Comparison of ENCODE assay signal across 15 cellular contexts in the genomic region with DNA sequence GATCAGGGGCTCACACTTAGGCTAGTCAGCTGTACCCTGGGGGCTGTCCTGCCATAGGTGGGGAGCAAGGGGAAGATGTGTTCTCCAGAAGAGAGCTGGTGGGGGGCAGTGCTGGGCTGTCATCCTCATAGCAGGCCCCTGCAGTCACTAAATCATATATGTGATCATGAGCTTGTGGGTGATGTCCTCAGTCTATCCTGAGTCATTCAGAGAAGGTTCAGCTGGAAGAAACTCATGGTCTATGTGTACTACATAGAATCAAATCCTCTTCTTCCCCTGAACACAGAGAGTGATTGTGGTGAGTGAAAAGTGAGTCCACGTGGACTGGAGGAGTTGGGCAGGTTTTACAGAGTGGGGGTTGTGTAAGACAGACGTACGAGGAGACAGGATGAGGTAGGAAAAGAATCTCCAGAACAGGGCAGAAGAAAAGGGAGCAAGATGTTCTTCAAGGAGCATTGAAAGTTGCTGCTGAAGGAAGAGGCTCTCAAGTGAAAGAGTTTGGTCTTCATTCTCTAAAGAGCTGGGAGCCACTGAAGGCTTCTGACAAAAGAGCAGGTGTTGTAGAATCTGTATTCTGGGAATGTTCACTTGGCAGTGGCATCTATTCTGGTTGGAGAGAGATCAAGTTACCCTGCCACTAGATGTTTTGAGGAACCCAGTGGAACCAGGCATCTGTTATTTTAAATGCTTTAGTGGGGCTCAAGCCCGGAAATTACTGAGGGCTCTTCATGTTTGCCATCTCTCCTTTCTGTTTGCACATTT.
A peak's percentile ranks its signal among the peaks of the same experiment; 100 is the strongest.
DNase-seq lines count a peak whose midpoint lies in the region; ATAC-seq and TF ChIP-seq lines count a peak whose summit lies in the region.
"Had no signal": no experiment of that assay in that cellular context is flagged by ENCODE, and none has a peak within 500 bp of the region (broad histone marks: within the 10 kb centered on the region; RNA-seq: fewer than 3 reads in every experiment).

No MANE protein-coding gene starts in this region.

- TF ChIP-seq CTCF in Caco-2 (IDR thresholded peaks at IDR 0.05; ENCODE audit: insufficient read depth in 1 of 2, low read depth in 1 of 2, low read length in 1 of 2, severe bottlenecking in 1 of 2, unreplicated experiment in 1 of 2) (no peak), left lung (IDR thresholded peaks at IDR 0.05) (no peak)

- peaks cover 6% of the 10 kb centered on the region; the same call in 1 of the 2 replicates for H3K4me1 ChIP-seq in Caco-2
- peaks cover 0 to 11% of the 10 kb centered on the region in 2 donors for H3K4me1 ChIP-seq in left lung
- H3K4me1 ChIP-seq: transverse colon had no signal

- H3K9me3 ChIP-seq in Caco-2: no peaks in the 10 kb centered on the region
- H3K9me3 ChIP-seq in left lung: no peaks in the 10 kb centered on the region
- H3K9me3 ChIP-seq: transverse colon had no signal

- no peak overlapping the region for H3K27ac ChIP-seq in left lung
- H3K27ac ChIP-seq: GM23248, transverse colon had no signal

- H3K36me3 Mint-ChIP-seq in Caco-2 (ENCODE audit: insufficient read depth, unreplicated experiment): peaks cover 71% of the 10 kb centered on the region

- H3K4me3 ChIP-seq in Caco-2 (ENCODE audit: low read depth, low read length) (no peak overlapping the region), left lung (no peak overlapping the region)
- H3K4me3 ChIP-seq: GM23248, transverse colon had no signal

- DNase-seq in Caco-2 (no peak), NCI-H1092 treated with DMSO at 0.1 percent for 48 hours (lab: John Stamatoyannopoulos, UW) (peak; percentile 72), SHP77 (lab: John Stamatoyannopoulos, UW) (peak; percentile 55 to 57), left lung (no peak)
- no peak for DNase-seq in activated CD4-positive, CD25-positive, alpha-beta regulatory T cell treated with anti-CD3 and anti-CD28 coated beads, Interleukin-2, amount 50 U/mL, for 72 hours
- DNase-seq: activated CD4-positive, alpha-beta T cell treated with anti-CD3 and anti-CD28 coated beads, Interleukin-2, amount 50 U/mL, for 48 hours; activated naive CD4-positive, alpha-beta T cell treated with Interleukin-2 at 50 U/mL for 16 hours; DND-41; GM23248; NCI-H1436; stimulated activated naive B cell treated with anti-CD40 and anti-IgM and Interleukin-4, amounts not matched to agents 10 μg/mL and 1 μg/mL and 100 μg/mL, for 72 hours; transverse colon had no signal

- H3K9me3 Mint-ChIP-seq in Caco-2 (ENCODE audit: unreplicated experiment): no peaks in the 10 kb centered on the region
- H3K9me3 Mint-ChIP-seq: stimulated activated naive B cell treated with anti-CD40 and anti-IgM and Interleukin-4, amounts not matched to agents 10 μg/mL and 1 μg/mL and 100 μg/mL, for 72 hours had no signal

- ATAC-seq in left lung (peak; percentile 24), GM18498 (IDR thresholded peaks at IDR 0.05; ENCODE audit: unreplicated experiment) (no peak), HG02981 (IDR thresholded peaks at IDR 0.05; ENCODE audit: unreplicated experiment) (no peak), HG03457 (IDR thresholded peaks at IDR 0.05; ENCODE audit: unreplicated experiment) (no peak)
- ATAC-seq: stimulated activated naive B cell treated with anti-CD40 and anti-IgM and Interleukin-4, amounts not matched to agents 10 μg/mL and 1 μg/mL and 100 μg/mL, for 72 hours had no signal

- H3K27me3 ChIP-seq in Caco-2 (replicated peaks; ENCODE audit: control insufficient read depth, insufficient read depth, low read length) (no peaks in the 10 kb centered on the region), left lung (no peaks in the 10 kb centered on the region)
- H3K27me3 ChIP-seq: transverse colon had no signal

- POLR2A ChIA-PET in Caco-2 (lab: Charles Lee): no interaction called here

- H3K36me3 ChIP-seq in Caco-2 (ENCODE audit: control insufficient read depth, insufficient read depth, low read length): peaks cover 3% of the 10 kb centered on the region
- H3K36me3 ChIP-seq in left lung: no peaks in the 10 kb centered on the region
- H3K36me3 ChIP-seq: transverse colon had no signal

- H3K27ac Mint-ChIP-seq in Caco-2 (ENCODE audit: unreplicated experiment): peak overlapping the region; percentile 2
- H3K27ac Mint-ChIP-seq: stimulated activated naive B cell treated with anti-CD40 and anti-IgM and Interleukin-4, amounts not matched to agents 10 μg/mL and 1 μg/mL and 100 μg/mL, for 72 hours had no signal

- no TSS peak for BruUV-seq in Caco-2 (replicated peaks; lab: Mats Ljungman, UMichigan)

- H3K4me1 Mint-ChIP-seq in Caco-2 (ENCODE audit: low read depth, unreplicated experiment): peaks cover 11% of the 10 kb centered on the region
- H3K4me1 Mint-ChIP-seq: stimulated activated naive B cell treated with anti-CD40 and anti-IgM and Interleukin-4, amounts not matched to agents 10 μg/mL and 1 μg/mL and 100 μg/mL, for 72 hours had no signal

- intact Hi-C loops in Caco-2 (cut with micrococcal nuclease; ENCODE audit: unreplicated experiment) (loop anchor here (5.0 kb wide), 1 partner anchor 50 kb away; no protein-coding TSS in a partner anchor), left lung (cut with DNase I) (no loop called here)

- H3K4me3 Mint-ChIP-seq in Caco-2 (ENCODE audit: unreplicated experiment): no peak overlapping the region
- H3K4me3 Mint-ChIP-seq: stimulated activated naive B cell treated with anti-CD40 and anti-IgM and Interleukin-4, amounts not matched to agents 10 μg/mL and 1 μg/mL and 100 μg/mL, for 72 hours had no signal

- no peaks in the 10 kb centered on the region for H3K27me3 Mint-ChIP-seq in Caco-2 (ENCODE audit: insufficient read depth, unreplicated experiment)

- CTCF ChIA-PET in Caco-2 (lab: Charles Lee): no interaction called here

Comparison
In these comparisons a context has a peak if more than half of its experiments do, and no peak if none do; other contexts are left out.
1. DNase-seq: peak in NCI-H1092 treated with DMSO at 0.1 percent for 48 hours (single experiment) and SHP77 (2 of 2); none in Caco-2 (0 of 2), left lung (0 of 2) and activated CD4-positive, CD25-positive, alpha-beta regulatory T cell treated with anti-CD3 and anti-CD28 coated beads, Interleukin-2, amount 50 U/mL, for 72 hours (single experiment).